15 cellular contexts compared by ENCODE assay signal in the genomic region with DNA sequence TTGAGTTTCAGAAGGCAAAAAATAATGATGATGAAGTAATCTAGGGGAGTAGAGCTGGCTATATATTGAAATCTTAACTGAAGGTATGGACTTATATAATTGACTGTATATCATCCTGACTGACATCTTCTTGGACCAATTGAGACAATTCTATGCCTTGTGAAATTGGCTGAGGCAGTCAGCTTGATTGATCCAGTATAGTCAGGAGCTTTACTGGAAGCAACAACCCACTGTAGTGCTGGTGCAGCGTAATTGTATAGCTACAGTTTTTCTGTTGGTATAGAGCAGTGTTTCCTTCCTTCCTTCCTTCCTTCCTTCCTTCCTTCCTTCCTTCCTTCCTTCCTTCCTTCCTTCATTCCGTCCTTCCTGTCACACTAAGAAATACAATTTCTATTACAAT.
DNase-seq lines count a peak whose midpoint lies in the region; ATAC-seq and TF ChIP-seq lines count a peak whose summit lies in the region.
"Had no signal": no experiment of that assay in that cellular context is flagged by ENCODE, and none has a peak within 500 bp of the region (broad histone marks: within the 10 kb centered on the region; RNA-seq: fewer than 3 reads in every experiment).

No MANE protein-coding gene starts in this region.

- peaks cover 10% of the 10 kb centered on the region; the same call in 1 of the 2 replicates for H3K9me3 ChIP-seq in BLaER1
- H3K9me3 ChIP-seq in right lobe of liver = no peaks in the 10 kb centered on the region

- WGBS in mesendoderm (ENCODE audit: extremely low coverage, insufficient coverage, low lambda C conversion rate) = no CpG with 5 or more reads among the region's 2 CpGs
- 29% methylated on average over 1 of the region's 2 CpGs for WGBS in right lobe of liver (ENCODE audit: insufficient coverage, low coverage, low lambda C conversion rate, missing lambda C conversion rate)

- no peak overlapping the region for H3K56ac ChIP-seq in mesendoderm (ENCODE audit: low read length)

- H3K79me2 ChIP-seq in mesendoderm (ENCODE audit: control insufficient read depth, insufficient read depth, low read length) = no peaks in the 10 kb centered on the region

- H3K4me1 ChIP-seq in BLaER1 (peaks cover 5% of the 10 kb centered on the region; the same call in 1 of the 2 replicates), mesendoderm (ENCODE audit: control insufficient read depth, low read depth, low read length) (peaks cover 6% of the 10 kb centered on the region), right lobe of liver (peaks cover 0 to 7% (median 0%) of the 10 kb centered on the region in 4 donors)

- H3K27ac ChIP-seq in BLaER1 = no peak overlapping the region
- no peak overlapping the region for H3K27ac ChIP-seq in mesendoderm (ENCODE audit: low read depth, low read length)
- H3K27ac ChIP-seq in right lobe of liver = no peak overlapping the region

- no peaks in the 10 kb centered on the region for H3K79me1 ChIP-seq in mesendoderm (ENCODE audit: low read length)

- intact Hi-C loops in right lobe of liver (cut with DNase I) = no loop called here

- no peaks in the 10 kb centered on the region for H4K20me1 ChIP-seq in BLaER1

- H2AK5ac ChIP-seq in mesendoderm (ENCODE audit: low read length) = no peak overlapping the region

- H3K4ac ChIP-seq in mesendoderm (ENCODE audit: low read depth, low read length) = peak overlapping the region; percentile 86

- no peak overlapping the region for H2BK120ac ChIP-seq in mesendoderm (ENCODE audit: low read depth, low read length)

- peak overlapping the region; percentile 3 for H2BK15ac ChIP-seq in mesendoderm (replicated peaks; ENCODE audit: low read depth)

- H3K4me3 ChIP-seq in BLaER1 (no peak overlapping the region), mesendoderm (ENCODE audit: low read length) (no peak overlapping the region), right lobe of liver (no peak overlapping the region)

- H3K9ac ChIP-seq in BLaER1 = no peak overlapping the region
- H3K9ac ChIP-seq in mesendoderm (ENCODE audit: low read length) = no peak overlapping the region

- no peak for ATAC-seq in right lobe of liver

- CTCF ChIA-PET in HEK293T (lab: Yijun Ruan, JAX) = no interaction called here

- POLR2A ChIA-PET in HEK293T (lab: Yijun Ruan, JAX) = no interaction called here

- TF ChIP-seq CTCF in right lobe of liver (IDR thresholded peaks at IDR 0.05) = no peak

- H3K27me3 ChIP-seq in BLaER1 (no peaks in the 10 kb centered on the region), mesendoderm (ENCODE audit: insufficient read depth, low read length, poor library complexity) (no peaks in the 10 kb centered on the region), right lobe of liver (no peaks in the 10 kb centered on the region)

- peak overlapping the region; percentile 44 for H2BK5ac ChIP-seq in mesendoderm (ENCODE audit: low read length)

- TF ChIP-seq POLR2A in right lobe of liver (IDR thresholded peaks at IDR 0.05) = no peak

- H4K8ac ChIP-seq in mesendoderm (ENCODE audit: low read depth, low read length) = no peak overlapping the region

- no peak overlapping the region for H3K23ac ChIP-seq in mesendoderm (ENCODE audit: low read length)

- H3K36me3 ChIP-seq in BLaER1 (no peaks in the 10 kb centered on the region), mesendoderm (ENCODE audit: control insufficient read depth, insufficient read depth, low read length) (no peaks in the 10 kb centered on the region), right lobe of liver (no peaks in the 10 kb centered on the region)

- peak overlapping the region; percentile 32 for H3K18ac ChIP-seq in mesendoderm (ENCODE audit: low read length)

- DNase-seq in HEK293T (ENCODE audit: extremely low spot score) (no peak), mesendoderm (no peak), NAMALWA (ENCODE audit: low spot score) (no peak), right lobe of liver (no peak)
- no peak for DNase-seq in stimulated activated CD4-positive, alpha-beta T cell treated with anti-CD3 and anti-CD28 coated beads, Interleukin-1b, Interleukin-23, amount 100 ng/mL, for 48 hours
- DNase-seq: 8988T; AML-193; C1 segment of cervical spinal cord; CD4-positive, alpha-beta memory T cell; CD4-positive, CD25-positive, alpha-beta regulatory T cell; CD8-positive, alpha-beta memory T cell; COR-L47; DMS79 treated with DMSO at 0.1 percent for 48 hours; GF-D8 had no signal

- 0 out of 2 replicates have a peak overlapping the region, but pooled peaks have one; percentile 14 for H3K4me2 ChIP-seq in BLaER1
- no peak overlapping the region for H3K4me2 ChIP-seq in mesendoderm (ENCODE audit: low read length)

- no peak overlapping the region for H4K5ac ChIP-seq in mesendoderm (ENCODE audit: low read length)

TF ChIP-seq in HEK293T, 16 proteins besides CTCF, POLR2A, EP300 and RAD21:
- TF ChIP-seq HDGF (IDR thresholded peaks at IDR 0.05; ENCODE audit: borderline replicate concordance) = no peak
- TF ChIP-seq, protein P1, sequence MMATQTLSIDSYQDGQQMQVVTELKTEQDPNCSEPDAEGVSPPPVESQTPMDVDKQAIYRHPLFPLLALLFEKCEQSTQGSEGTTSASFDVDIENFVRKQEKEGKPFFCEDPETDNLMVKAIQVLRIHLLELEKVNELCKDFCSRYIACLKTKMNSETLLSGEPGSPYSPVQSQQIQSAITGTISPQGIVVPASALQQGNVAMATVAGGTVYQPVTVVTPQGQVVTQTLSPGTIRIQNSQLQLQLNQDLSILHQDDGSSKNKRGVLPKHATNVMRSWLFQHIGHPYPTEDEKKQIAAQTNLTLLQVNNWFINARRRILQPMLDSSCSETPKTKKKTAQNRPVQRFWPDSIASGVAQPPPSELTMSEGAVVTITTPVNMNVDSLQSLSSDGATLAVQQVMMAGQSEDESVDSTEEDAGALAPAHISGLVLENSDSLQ (IDR thresholded peaks at IDR 0.05) = peak; percentile 41; the same call in 1 of the 2 replicates
